ENCODE assay signal across 12 cellular contexts in genomic region chr9:94950040-94950732, GRCh38.
A peak's percentile ranks its signal among the peaks of the same experiment; 100 is the strongest.
DNase-seq lines count a peak whose midpoint lies in the region; ATAC-seq and TF ChIP-seq lines count a peak whose summit lies in the region.
"Had no signal": no experiment of that assay in that cellular context is flagged by ENCODE, and none has a peak within 500 bp of the region (broad histone marks: within the 10 kb centered on the region; RNA-seq: fewer than 3 reads in every experiment).

No MANE protein-coding gene starts in this region.

- no peak for ATAC-seq in GM21619 (IDR thresholded peaks at IDR 0.05; ENCODE audit: unreplicated experiment)

- H3K27ac ChIP-seq in RWPE1: peak overlapping the region; percentile 71
- peak overlapping the region; percentile 56 to 86 for H3K27ac ChIP-seq in right atrium auricular region
- peak overlapping the region in 1 of 2 donors; percentile 18 for H3K27ac ChIP-seq in prostate gland
- H3K27ac ChIP-seq: neutrophil had no signal

- H3K4me1 ChIP-seq in right atrium auricular region: peaks cover 0 to 61% of the 10 kb centered on the region in 2 donors
- H3K4me1 ChIP-seq in prostate gland (replicated peaks): peaks cover 4% of the 10 kb centered on the region

- H3K36me3 ChIP-seq in right atrium auricular region: no peaks in the 10 kb centered on the region
- H3K36me3 ChIP-seq in prostate gland: no peaks in the 10 kb centered on the region
- H3K36me3 ChIP-seq: neutrophil had no signal

- peak; percentile 19 for DNase-seq in DMS53 treated with DMSO at 0.1 percent for 48 hours (lab: John Stamatoyannopoulos, UW; ENCODE audit: unreplicated experiment)
- no peak for DNase-seq in RWPE1 (ENCODE audit: low spot score)
- DNase-seq in right atrium auricular region (ENCODE audit: low spot score): no peak
- no peak for DNase-seq in prostate gland (ENCODE audit: low spot score)
- DNase-seq in G401 (ENCODE audit: low spot score): no peak
- DNase-seq in activated gamma-delta T cell treated with Interleukin-2 at 50 U/mL for 16 hours: no peak
- no peak for DNase-seq in dedifferentiated amniotic fluid mesenchymal stem cell (ENCODE audit: extremely low spot score)
- DNase-seq: activated CD4-positive, alpha-beta T cell treated with anti-CD3 and anti-CD28 coated beads, Interleukin-2, amount 50 U/mL, for 4 hours; activated naive CD4-positive, alpha-beta T cell; NCI-H526 treated with DMSO at 0.1 percent for 48 hours had no signal

- H3K4me3 ChIP-seq in right atrium auricular region: no peak overlapping the region
- no peak overlapping the region for H3K4me3 ChIP-seq in prostate gland

- H3K9me3 ChIP-seq in right atrium auricular region (no peaks in the 10 kb centered on the region), prostate gland (no peaks in the 10 kb centered on the region)
- H3K9me3 ChIP-seq: neutrophil had no signal

- 80% methylated on average over 6 of the region's 6 CpGs for WGBS in prostate gland

- TF ChIP-seq POLR2A in prostate gland (IDR thresholded peaks at IDR 0.05): peak; percentile 14

- intact Hi-C loops in prostate gland (cut with DNase I): no loop called here

- CTCF ChIA-PET in RWPE1 (lab: Yijun Ruan, JAX): interaction anchor here (0.6 kb wide), 3 partner anchors 13 to 140 kb away, joined by 3 to 4 read pairs (median 3); no protein-coding TSS in a partner anchor

- TF ChIP-seq CTCF in RWPE1 (conservative IDR thresholded peaks at IDR 0.05; ENCODE audit: low read depth): no peak
- TF ChIP-seq CTCF in right atrium auricular region (IDR thresholded peaks at IDR 0.05): no peak
- no peak for TF ChIP-seq CTCF in prostate gland (IDR thresholded peaks at IDR 0.05)

- H3K27me3 ChIP-seq in right atrium auricular region (no peaks in the 10 kb centered on the region), prostate gland (replicated peaks; ENCODE audit: insufficient read depth) (no peaks in the 10 kb centered on the region)
- H3K27me3 ChIP-seq: neutrophil had no signal

- in situ Hi-C loops in G401 (cut with HindIII; ENCODE audit: low sequenced_read_pairs): no loop called here

- POLR2A ChIA-PET in RWPE1 (lab: Yijun Ruan, JAX; ENCODE audit: low non-redundant PET): no interaction called here
